ENCODE assay signal across 1 cellular context in genomic region chrY:7339391-7340087, GRCh38.
TF ChIP-seq lines count a peak whose summit lies in the region.

No MANE protein-coding gene starts in this region.

TF ChIP-seq in HepG2, 621 proteins besides CTCF, POLR2A, EP300 and RAD21:
- TF ChIP-seq SALL1 (CRISPR knock-in tag; IDR thresholded peaks at IDR 0.05) (no peak), REL (CRISPR knock-in tag; conservative IDR thresholded peaks at IDR 0.05) (no peak), ZNF547 (CRISPR knock-in tag; IDR thresholded peaks at IDR 0.05) (no peak), ZNF614 (CRISPR knock-in tag; IDR thresholded peaks at IDR 0.05; ENCODE audit: borderline replicate concordance) (no peak), ZBTB14 (CRISPR knock-in tag; IDR thresholded peaks at IDR 0.05) (no peak), ZNF282 (IDR thresholded peaks at IDR 0.05; ENCODE audit: partially characterized antibody) (no peak), TBP (CRISPR knock-in tag; IDR thresholded peaks at IDR 0.05) (no peak), NFE2L1 (CRISPR knock-in tag; IDR thresholded peaks at IDR 0.05; ENCODE audit: borderline replicate concordance) (no peak), ZNF639 (CRISPR knock-in tag; conservative IDR thresholded peaks at IDR 0.05) (no peak), TCF7 (IDR thresholded peaks at IDR 0.05; ENCODE audit: low read depth) (no peak)
